1 cellular context compared by ENCODE assay signal in genomic region chr17:17681744-17682292, GRCh38.
TF ChIP-seq lines count a peak whose summit lies in the region.

No MANE protein-coding gene starts in this region.

TF ChIP-seq in HEK293, 187 proteins besides CTCF, POLR2A, EP300 and RAD21 (continued from another document):
- TF ChIP-seq PRDM6 (tag by site-specific recombination; IDR thresholded peaks at IDR 0.05) (no peak), PATZ1 (tag by site-specific recombination; IDR thresholded peaks at IDR 0.05) (peak; percentile 38), ZNF596 (tag by site-specific recombination; IDR thresholded peaks at IDR 0.05) (no peak), OSR2 (tag by site-specific recombination; IDR thresholded peaks at IDR 0.05) (no peak), ZNF184 (tag by site-specific recombination; IDR thresholded peaks at IDR 0.05) (no peak), ZNF677 (tag by site-specific recombination; IDR thresholded peaks at IDR 0.05) (no peak), ZNF175 (tag by site-specific recombination; IDR thresholded peaks at IDR 0.05) (no peak), SP7 (tag by site-specific recombination; IDR thresholded peaks at IDR 0.05) (no peak), ZNF391 (tag by site-specific recombination; IDR thresholded peaks at IDR 0.05; ENCODE audit: borderline replicate concordance, low read depth) (0 out of 2 replicates have a peak, but pooled peaks have one; percentile 19), FEZF1 (tag by site-specific recombination; IDR thresholded peaks at IDR 0.05) (no peak), ZNF777 (tag by site-specific recombination; IDR thresholded peaks at IDR 0.05; ENCODE audit: borderline replicate concordance) (no peak), ZNF280D (tag by site-specific recombination; IDR thresholded peaks at IDR 0.05) (no peak), ZNF335 (tag by site-specific recombination; conservative IDR thresholded peaks at IDR 0.05) (peak; percentile 66), BCL11A (tag by site-specific recombination; IDR thresholded peaks at IDR 0.05; ENCODE audit: low read depth) (peak; percentile 49; the same call in 1 of the 2 replicates), GLIS2 (tag by site-specific recombination; IDR thresholded peaks at IDR 0.05) (peak; percentile 23), ZNF776 (tag by site-specific recombination; IDR thresholded peaks at IDR 0.05; ENCODE audit: borderline replicate concordance) (no peak), PRDM1 (tag by site-specific recombination; IDR thresholded peaks at IDR 0.05) (no peak), INSM2 (tag by site-specific recombination; IDR thresholded peaks at IDR 0.05) (no peak), ZBTB10 (tag by site-specific recombination; IDR thresholded peaks at IDR 0.05) (peak; percentile 66; the same call in 1 of the 2 replicates), KLF9 (tag by site-specific recombination; IDR thresholded peaks at IDR 0.05; ENCODE audit: low read depth) (peak; percentile 47), ZFHX2 (tag by site-specific recombination; conservative IDR thresholded peaks at IDR 0.05) (peak; percentile 44), BCL11B (tag by site-specific recombination; IDR thresholded peaks at IDR 0.05; ENCODE audit: low read depth) (0 out of 2 replicates have a peak, but pooled peaks have one; percentile 38), ZXDB (tag by site-specific recombination; IDR thresholded peaks at IDR 0.05) (no peak), EGR2 (tag by site-specific recombination; IDR thresholded peaks at IDR 0.05; ENCODE audit: low read depth) (peak; percentile 22; the same call in 1 of the 2 replicates)
- TF ChIP-seq, protein P1, sequence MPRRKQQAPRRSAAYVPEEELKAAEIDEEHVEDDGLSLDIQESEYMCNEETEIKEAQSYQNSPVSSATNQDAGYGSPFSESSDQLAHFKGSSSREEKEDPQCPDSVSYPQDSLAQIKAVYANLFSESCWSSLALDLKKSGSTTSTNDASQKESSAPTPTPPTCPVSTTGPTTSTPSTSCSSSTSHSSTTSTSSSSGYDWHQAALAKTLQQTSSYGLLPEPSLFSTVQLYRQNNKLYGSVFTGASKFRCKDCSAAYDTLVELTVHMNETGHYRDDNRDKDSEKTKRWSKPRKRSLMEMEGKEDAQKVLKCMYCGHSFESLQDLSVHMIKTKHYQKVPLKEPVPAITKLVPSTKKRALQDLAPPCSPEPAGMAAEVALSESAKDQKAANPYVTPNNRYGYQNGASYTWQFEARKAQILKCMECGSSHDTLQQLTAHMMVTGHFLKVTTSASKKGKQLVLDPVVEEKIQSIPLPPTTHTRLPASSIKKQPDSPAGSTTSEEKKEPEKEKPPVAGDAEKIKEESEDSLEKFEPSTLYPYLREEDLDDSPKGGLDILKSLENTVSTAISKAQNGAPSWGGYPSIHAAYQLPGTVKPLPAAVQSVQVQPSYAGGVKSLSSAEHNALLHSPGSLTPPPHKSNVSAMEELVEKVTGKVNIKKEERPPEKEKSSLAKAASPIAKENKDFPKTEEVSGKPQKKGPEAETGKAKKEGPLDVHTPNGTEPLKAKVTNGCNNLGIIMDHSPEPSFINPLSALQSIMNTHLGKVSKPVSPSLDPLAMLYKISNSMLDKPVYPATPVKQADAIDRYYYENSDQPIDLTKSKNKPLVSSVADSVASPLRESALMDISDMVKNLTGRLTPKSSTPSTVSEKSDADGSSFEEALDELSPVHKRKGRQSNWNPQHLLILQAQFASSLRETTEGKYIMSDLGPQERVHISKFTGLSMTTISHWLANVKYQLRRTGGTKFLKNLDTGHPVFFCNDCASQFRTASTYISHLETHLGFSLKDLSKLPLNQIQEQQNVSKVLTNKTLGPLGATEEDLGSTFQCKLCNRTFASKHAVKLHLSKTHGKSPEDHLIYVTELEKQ (tag by site-specific recombination; IDR thresholded peaks at IDR 0.05; ENCODE audit: borderline replicate concordance), result no peak
